34 cellular contexts compared by ENCODE assay signal in genomic region chr1:55154616-55155015, GRCh38.
"Had no signal": no experiment of that assay in that cellular context is flagged by ENCODE, and none has a peak within 500 bp of the region (broad histone marks: within the 10 kb centered on the region; RNA-seq: fewer than 3 reads in every experiment).

No MANE protein-coding gene starts in this region.

- H3K27me3 ChIP-seq: ascending aorta, brain microvascular endothelial cell, hepatocyte, neutrophil, thyroid gland, upper lobe of left lung, vagina had no signal

- H3K27me3 Mint-ChIP-seq: activated CD4-positive, alpha-beta memory T cell treated with anti-CD3 and anti-CD28 coated beads, Interleukin-2, amount 10 ng/mL, durations not matched to agents 7 days and 5 days; activated CD4-positive, alpha-beta T cell treated with anti-CD3 and anti-CD28 coated beads, Interleukin-2, amount 10 ng/mL, durations not matched to agents 24 days and 14 days; activated naive CD8-positive, alpha-beta T cell; activated T-cell treated with anti-CD3 and anti-CD28 coated beads, Interleukin-2, amount 50 U/mL, for 24 hours; naive B cell; progenitor cell of endocrine pancreas; stimulated activated memory B cell treated with anti-CD40 and anti-IgM and Interleukin-4, amounts not matched to agents 10 μg/mL and 1 μg/mL and 100 μg/mL, for 72 hours; stimulated activated naive CD8-positive, alpha-beta T cell treated with anti-CD3 and anti-CD28 coated beads, Interleukin-15, amount 100 ng/mL, for 72 hours had no signal

- H3K9me3 Mint-ChIP-seq: activated CD4-positive, alpha-beta memory T cell treated with anti-CD3 and anti-CD28 coated beads, Interleukin-2, amount 10 ng/mL, durations not matched to agents 7 days and 5 days; activated CD4-positive, alpha-beta T cell treated with anti-CD3 and anti-CD28 coated beads, Interleukin-2, amount 10 ng/mL, durations not matched to agents 24 days and 14 days; activated T-cell treated with anti-CD3 and anti-CD28 coated beads, Interleukin-2, amount 50 U/mL, for 24 hours; mesothelial cell of epicardium; naive B cell; nephron progenitor cell; stimulated activated memory B cell treated with anti-CD40 and anti-IgM and Interleukin-4, amounts not matched to agents 10 μg/mL and 1 μg/mL and 100 μg/mL, for 72 hours; stimulated activated naive CD8-positive, alpha-beta T cell treated with anti-CD3 and anti-CD28 coated beads, Interleukin-15, amount 100 ng/mL, for 72 hours; T-helper 1 cell treated with Interleukin-12 subunit alpha and Interleukin-12 subunit beta and Interleukin-4 antibody, amounts not matched to agents 30 μg/mL and 1 μg/mL, for 36 hours had no signal

- H3K4me3 ChIP-seq: ascending aorta, hepatocyte, skin epidermis, thyroid gland, upper lobe of left lung, vagina had no signal

- H3K27ac Mint-ChIP-seq: activated CD4-positive, alpha-beta memory T cell treated with anti-CD3 and anti-CD28 coated beads, Interleukin-2, amount 10 ng/mL, durations not matched to agents 7 days and 5 days; activated CD4-positive, alpha-beta T cell treated with anti-CD3 and anti-CD28 coated beads, Interleukin-2, amount 10 ng/mL, durations not matched to agents 24 days and 14 days; mesothelial cell of epicardium; nephron progenitor cell; progenitor cell of endocrine pancreas; stimulated activated naive CD8-positive, alpha-beta T cell treated with anti-CD3 and anti-CD28 coated beads, Interleukin-15, amount 100 ng/mL, for 72 hours; T-helper 1 cell treated with Interleukin-12 subunit alpha and Interleukin-12 subunit beta and Interleukin-4 antibody, amounts not matched to agents 30 μg/mL and 1 μg/mL, for 36 hours had no signal

- H3K4me1 ChIP-seq: ascending aorta, vagina had no signal

- ATAC-seq: esophagus mucosa; left cardiac atrium; left ventricle myocardium superior; sciatic nerve; stimulated activated memory B cell treated with anti-CD40 and anti-IgM and Interleukin-4, amounts not matched to agents 10 μg/mL and 1 μg/mL and 100 μg/mL, for 72 hours; stimulated activated naive CD8-positive, alpha-beta T cell treated with anti-CD3 and anti-CD28 coated beads, Interleukin-15, amount 100 ng/mL, for 72 hours had no signal

- H2AFZ ChIP-seq: hepatocyte had no signal

- H3K4me1 Mint-ChIP-seq: mesothelial cell of epicardium, nephron progenitor cell had no signal

- H3K4me2 ChIP-seq: hepatocyte had no signal

- DNase-seq: activated CD4-positive, alpha-beta memory T cell treated with anti-CD3 and anti-CD28 coated beads, Interleukin-2, amount 10 ng/mL, durations not matched to agents 7 days and 5 days; activated CD4-positive, alpha-beta T cell treated with anti-CD3 and anti-CD28 coated beads, Interleukin-2, amount 10 ng/mL, durations not matched to agents 24 days and 14 days; activated CD4-positive, CD25-positive, alpha-beta regulatory T cell treated with anti-CD3 and anti-CD28 coated beads, Interleukin-2, amount 50 U/mL, for 72 hours; activated CD8-positive, alpha-beta memory T cell treated with anti-CD3 and anti-CD28 coated beads, Interleukin-2, amount 50 U/mL, for 48 hours; activated gamma-delta T cell; activated T-cell treated with anti-CD3 and anti-CD28 coated beads, Interleukin-2, amount 50 U/mL, for 24 hours; brain microvascular endothelial cell; caudate nucleus; cortex of kidney; glutamatergic neuron; islet precursor cell; left cardiac atrium; left ventricle myocardium superior; naive B cell; nephron progenitor cell; stimulated activated CD4-positive, alpha-beta T cell treated with anti-CD3 and anti-CD28 coated beads, Interleukin-12 subunit alpha, Interleukin-12 subunit beta, amount 100 ng/mL, for 4 hours; stimulated activated CD4-positive, alpha-beta T cell treated with anti-CD3 and anti-CD28 coated beads, Interleukin-4, amount 100 ng/mL, for 24 hours; stimulated activated naive CD8-positive, alpha-beta T cell treated with anti-CD3 and anti-CD28 coated beads, Interleukin-15, amount 100 ng/mL, for 72 hours; SW 1271; T1000; thyroid gland; upper lobe of left lung had no signal

- H3K27ac ChIP-seq: ascending aorta, brain microvascular endothelial cell, hepatocyte, neutrophil, skin epidermis, thyroid gland, upper lobe of left lung, vagina had no signal

- H3K9me3 ChIP-seq: ascending aorta, neutrophil, thyroid gland, upper lobe of left lung, vagina had no signal

- H3K4me3 Mint-ChIP-seq: activated CD4-positive, alpha-beta memory T cell treated with anti-CD3 and anti-CD28 coated beads, Interleukin-2, amount 10 ng/mL, durations not matched to agents 7 days and 5 days; activated CD4-positive, alpha-beta T cell treated with anti-CD3 and anti-CD28 coated beads, Interleukin-2, amount 10 ng/mL, durations not matched to agents 24 days and 14 days; activated naive CD8-positive, alpha-beta T cell; activated T-cell treated with anti-CD3 and anti-CD28 coated beads, Interleukin-2, amount 50 U/mL, for 24 hours; mesothelial cell of epicardium; naive B cell; nephron progenitor cell; stimulated activated memory B cell treated with anti-CD40 and anti-IgM and Interleukin-4, amounts not matched to agents 10 μg/mL and 1 μg/mL and 100 μg/mL, for 72 hours; stimulated activated naive CD8-positive, alpha-beta T cell treated with anti-CD3 and anti-CD28 coated beads, Interleukin-15, amount 100 ng/mL, for 72 hours; T-helper 1 cell treated with Interleukin-12 subunit alpha and Interleukin-12 subunit beta and Interleukin-4 antibody, amounts not matched to agents 30 μg/mL and 1 μg/mL, for 36 hours had no signal

- H3K79me2 ChIP-seq: hepatocyte had no signal
